Comparison of ENCODE assay signal across 1 cellular context in genomic region chr6:15066433-15067337, GRCh38.
TF ChIP-seq lines count a peak whose summit lies in the region.

No MANE protein-coding gene starts in this region.

TF ChIP-seq in GM23338, 12 proteins besides CTCF, POLR2A, EP300 and RAD21 (continued from another document):
- TF ChIP-seq ZNF462 (CRISPR knock-in tag; IDR thresholded peaks at IDR 0.05), result no peak
- TF ChIP-seq CREB1 (CRISPR knock-in tag; IDR thresholded peaks at IDR 0.05; ENCODE audit: low read depth), result no peak
- no peak for TF ChIP-seq STAT1 (IDR thresholded peaks at IDR 0.05; ENCODE audit: unreplicated experiment)
- no peak for TF ChIP-seq NANOG (IDR thresholded peaks at IDR 0.05; ENCODE audit: borderline replicate concordance)
- no peak for TF ChIP-seq JUNB (IDR thresholded peaks at IDR 0.05; ENCODE audit: unreplicated experiment)
- TF ChIP-seq POLR2AphosphoS5 (IDR thresholded peaks at IDR 0.05; ENCODE audit: low read depth), result no peak
